Comparison of ENCODE assay signal across 8 cellular contexts in genomic region chr1:23368562-23369334, GRCh38. TPM values are rescaled to one million over a fixed set of nuclear protein-coding genes. Genes with fewer than 3 reads are reported as not detected.
DNase-seq lines count a peak whose midpoint lies in the region; ATAC-seq, FAIRE-seq and TF ChIP-seq lines count a peak whose summit lies in the region.

No MANE protein-coding gene starts in this region.

- DNase-seq in EH (ENCODE audit: low read depth) (peak; percentile 91), RCC 7860 (ENCODE audit: low spot score) (peak; percentile 77), fibroblast of mammary gland (ENCODE audit: low read depth) (peak; percentile 85)
- DNase-seq in natural killer cell treated with Interleukin-12 subunit alpha and Interleukin-12 subunit beta and Interleukin-15 and Interleukin-18, amount 100 ng/mL, for 72 hours (ENCODE audit: low spot score): peak; percentile 92
- peak; percentile 85 for DNase-seq in stimulated activated naive CD4-positive, alpha-beta T cell treated with Interleukin-2 at 50 U/mL for 16 hours (lab: John Stamatoyannopoulos, UW)

- H3K4me3 Mint-ChIP-seq in activated T-helper 17 cell treated with anti-CD3 and anti-CD28 coated beads, Interleukin-2, amount 50 U/mL, for 72 hours: peak overlapping the region; percentile 89
- H3K4me3 Mint-ChIP-seq in natural killer cell treated with Interleukin-12 subunit alpha and Interleukin-12 subunit beta and Interleukin-15 and Interleukin-18, amount 100 ng/mL, for 72 hours: peak overlapping the region; percentile 93

- peak overlapping the region; percentile 98 for H3K4me3 ChIP-seq in fibroblast of mammary gland (ENCODE audit: control insufficient read depth, low read depth, low read length)

- TF ChIP-seq CTCF in fibroblast of mammary gland (conservative IDR thresholded peaks at IDR 0.05; ENCODE audit: control insufficient read depth, insufficient read depth, low read depth, low read length): peak; percentile 0

- peaks cover 14% of the 10 kb centered on the region for H3K9me3 ChIP-seq in KOPT-K1 (ENCODE audit: insufficient read depth, low read length, poor library complexity, severe bottlenecking)

- H3K36me3 Mint-ChIP-seq in activated T-helper 17 cell treated with anti-CD3 and anti-CD28 coated beads, Interleukin-2, amount 50 U/mL, for 72 hours (ENCODE audit: low read depth): peaks cover 43% of the 10 kb centered on the region
- H3K36me3 Mint-ChIP-seq in natural killer cell treated with Interleukin-12 subunit alpha and Interleukin-12 subunit beta and Interleukin-15 and Interleukin-18, amount 100 ng/mL, for 72 hours: peaks cover 17% of the 10 kb centered on the region

- FAIRE-seq in RCC 7860 (lab: Jason Lieb, UNC): no peak

- peak overlapping the region; percentile 96 for H3K27ac Mint-ChIP-seq in activated T-helper 17 cell treated with anti-CD3 and anti-CD28 coated beads, Interleukin-2, amount 50 U/mL, for 72 hours
- H3K27ac Mint-ChIP-seq in natural killer cell treated with Interleukin-12 subunit alpha and Interleukin-12 subunit beta and Interleukin-15 and Interleukin-18, amount 100 ng/mL, for 72 hours: peak overlapping the region; percentile 88 to 95

- peak overlapping the region; percentile 94 for H3K27ac ChIP-seq in KOPT-K1 (ENCODE audit: low read depth, low read length, poor library complexity, severe bottlenecking)

- H3K4me1 Mint-ChIP-seq in activated T-helper 17 cell treated with anti-CD3 and anti-CD28 coated beads, Interleukin-2, amount 50 U/mL, for 72 hours: peaks cover 16% of the 10 kb centered on the region
- peaks cover 26 to 29% of the 10 kb centered on the region in 2 donors for H3K4me1 Mint-ChIP-seq in natural killer cell treated with Interleukin-12 subunit alpha and Interleukin-12 subunit beta and Interleukin-15 and Interleukin-18, amount 100 ng/mL, for 72 hours (ENCODE audit: low read depth in 2 of 2)

- H3K9me3 Mint-ChIP-seq in activated T-helper 17 cell treated with anti-CD3 and anti-CD28 coated beads, Interleukin-2, amount 50 U/mL, for 72 hours: no peaks in the 10 kb centered on the region
- no peaks in the 10 kb centered on the region for H3K9me3 Mint-ChIP-seq in natural killer cell treated with Interleukin-12 subunit alpha and Interleukin-12 subunit beta and Interleukin-15 and Interleukin-18, amount 100 ng/mL, for 72 hours

- no peaks in the 10 kb centered on the region for H3K27me3 Mint-ChIP-seq in activated T-helper 17 cell treated with anti-CD3 and anti-CD28 coated beads, Interleukin-2, amount 50 U/mL, for 72 hours
- no peaks in the 10 kb centered on the region for H3K27me3 Mint-ChIP-seq in natural killer cell treated with Interleukin-12 subunit alpha and Interleukin-12 subunit beta and Interleukin-15 and Interleukin-18, amount 100 ng/mL, for 72 hours

- peaks cover 20% of the 10 kb centered on the region for H3K36me3 ChIP-seq in KOPT-K1 (ENCODE audit: insufficient read depth, low read length)

- ATAC-seq in GM21825 (IDR thresholded peaks at IDR 0.05; ENCODE audit: unreplicated experiment): peak; percentile 66
- ATAC-seq in activated T-helper 17 cell treated with anti-CD3 and anti-CD28 coated beads, Interleukin-2, amount 50 U/mL, for 72 hours (replicated peaks): peak; percentile 78
- peak; percentile 88 to 89 for ATAC-seq in natural killer cell treated with Interleukin-12 subunit alpha and Interleukin-12 subunit beta and Interleukin-15 and Interleukin-18, amount 100 ng/mL, for 72 hours

RNA-seq across cellular contexts. Expression of gene ZNF436, which starts 0.9 kb away (rescaled TPM):
- 10 to 100 TPM in 1 of 2 donors, 1 to 10 TPM in 1; 4.7 to 10.7 TPM for total RNA-seq in activated T-helper 17 cell treated with anti-CD3 and anti-CD28 coated beads, Interleukin-2, amount 50 U/mL, for 72 hours
- 1 to 10 TPM; 4.7 to 6.3 TPM for total RNA-seq in natural killer cell treated with Interleukin-12 subunit alpha and Interleukin-12 subunit beta and Interleukin-15 and Interleukin-18, amount 100 ng/mL, for 72 hours

RNA-seq across cellular contexts. Expression of gene HNRNPR, which starts 24.7 kb away (rescaled TPM):
- 100 to 1,000 TPM; 110 to 193 TPM for total RNA-seq in activated T-helper 17 cell treated with anti-CD3 and anti-CD28 coated beads, Interleukin-2, amount 50 U/mL, for 72 hours
- total RNA-seq in natural killer cell treated with Interleukin-12 subunit alpha and Interleukin-12 subunit beta and Interleukin-15 and Interleukin-18, amount 100 ng/mL, for 72 hours: 100 to 1,000 TPM; 188 to 205 TPM

RNA-seq across cellular contexts. Expression of gene TCEA3, which starts 55.8 kb away (rescaled TPM):
- total RNA-seq in activated T-helper 17 cell treated with anti-CD3 and anti-CD28 coated beads, Interleukin-2, amount 50 U/mL, for 72 hours: 10 to 100 TPM in 1 of 2 donors, 1 to 10 TPM in 1; 1.3 to 33.2 TPM
- total RNA-seq in natural killer cell treated with Interleukin-12 subunit alpha and Interleukin-12 subunit beta and Interleukin-15 and Interleukin-18, amount 100 ng/mL, for 72 hours: under 1 TPM in 1 of 2 donors, not detected in 1; 0.31 TPM

Comparison
In these comparisons a context has a peak if more than half of its experiments do, and no peak if none do; other contexts are left out.
1. Peak in every context shown above with its lines: DNase-seq, ATAC-seq, H3K4me3 ChIP-seq and H3K27ac ChIP-seq.